ENCODE assay signal across 1 cellular context in the genomic region with DNA sequence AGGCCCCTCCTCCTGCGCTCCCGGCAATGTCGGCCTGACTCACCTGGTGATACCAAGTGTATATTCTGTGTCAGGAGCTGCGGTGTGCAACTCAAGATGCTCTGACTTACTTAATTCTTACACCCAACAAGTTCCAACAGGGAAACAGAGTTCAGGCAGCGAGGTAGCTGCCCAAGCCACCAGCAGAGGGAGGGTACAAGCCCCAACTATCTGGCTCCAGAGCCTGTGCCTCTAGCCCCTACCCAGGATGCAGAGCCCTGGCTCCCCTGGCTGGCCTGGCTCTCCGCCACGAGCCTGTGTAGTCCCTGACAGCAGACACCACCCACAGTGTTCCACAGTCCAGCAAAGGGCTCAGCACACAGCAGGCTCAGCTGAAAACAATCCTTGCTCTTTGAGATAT.
TF ChIP-seq lines count a peak whose summit lies in the region.

No MANE protein-coding gene starts in this region.

TF ChIP-seq in GM23338, 12 proteins besides CTCF, POLR2A, EP300 and RAD21 (continued from another document):
- TF ChIP-seq EZH2phosphoT487 (IDR thresholded peaks at IDR 0.05; ENCODE audit: unreplicated experiment) (no peak), JUNB (IDR thresholded peaks at IDR 0.05; ENCODE audit: unreplicated experiment) (no peak), CREB1 (CRISPR knock-in tag; IDR thresholded peaks at IDR 0.05; ENCODE audit: low read depth) (no peak), EZH2 (IDR thresholded peaks at IDR 0.05; ENCODE audit: low read depth, unreplicated experiment) (no peak), POLR2AphosphoS5 (IDR thresholded peaks at IDR 0.05; ENCODE audit: low read depth) (no peak)
- TF ChIP-seq, protein P1, sequence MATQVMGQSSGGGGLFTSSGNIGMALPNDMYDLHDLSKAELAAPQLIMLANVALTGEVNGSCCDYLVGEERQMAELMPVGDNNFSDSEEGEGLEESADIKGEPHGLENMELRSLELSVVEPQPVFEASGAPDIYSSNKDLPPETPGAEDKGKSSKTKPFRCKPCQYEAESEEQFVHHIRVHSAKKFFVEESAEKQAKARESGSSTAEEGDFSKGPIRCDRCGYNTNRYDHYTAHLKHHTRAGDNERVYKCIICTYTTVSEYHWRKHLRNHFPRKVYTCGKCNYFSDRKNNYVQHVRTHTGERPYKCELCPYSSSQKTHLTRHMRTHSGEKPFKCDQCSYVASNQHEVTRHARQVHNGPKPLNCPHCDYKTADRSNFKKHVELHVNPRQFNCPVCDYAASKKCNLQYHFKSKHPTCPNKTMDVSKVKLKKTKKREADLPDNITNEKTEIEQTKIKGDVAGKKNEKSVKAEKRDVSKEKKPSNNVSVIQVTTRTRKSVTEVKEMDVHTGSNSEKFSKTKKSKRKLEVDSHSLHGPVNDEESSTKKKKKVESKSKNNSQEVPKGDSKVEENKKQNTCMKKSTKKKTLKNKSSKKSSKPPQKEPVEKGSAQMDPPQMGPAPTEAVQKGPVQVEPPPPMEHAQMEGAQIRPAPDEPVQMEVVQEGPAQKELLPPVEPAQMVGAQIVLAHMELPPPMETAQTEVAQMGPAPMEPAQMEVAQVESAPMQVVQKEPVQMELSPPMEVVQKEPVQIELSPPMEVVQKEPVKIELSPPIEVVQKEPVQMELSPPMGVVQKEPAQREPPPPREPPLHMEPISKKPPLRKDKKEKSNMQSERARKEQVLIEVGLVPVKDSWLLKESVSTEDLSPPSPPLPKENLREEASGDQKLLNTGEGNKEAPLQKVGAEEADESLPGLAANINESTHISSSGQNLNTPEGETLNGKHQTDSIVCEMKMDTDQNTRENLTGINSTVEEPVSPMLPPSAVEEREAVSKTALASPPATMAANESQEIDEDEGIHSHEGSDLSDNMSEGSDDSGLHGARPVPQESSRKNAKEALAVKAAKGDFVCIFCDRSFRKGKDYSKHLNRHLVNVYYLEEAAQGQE (IDR thresholded peaks at IDR 0.05; ENCODE audit: unreplicated experiment): no peak
